1 cellular context compared by ENCODE assay signal in the genomic region with DNA sequence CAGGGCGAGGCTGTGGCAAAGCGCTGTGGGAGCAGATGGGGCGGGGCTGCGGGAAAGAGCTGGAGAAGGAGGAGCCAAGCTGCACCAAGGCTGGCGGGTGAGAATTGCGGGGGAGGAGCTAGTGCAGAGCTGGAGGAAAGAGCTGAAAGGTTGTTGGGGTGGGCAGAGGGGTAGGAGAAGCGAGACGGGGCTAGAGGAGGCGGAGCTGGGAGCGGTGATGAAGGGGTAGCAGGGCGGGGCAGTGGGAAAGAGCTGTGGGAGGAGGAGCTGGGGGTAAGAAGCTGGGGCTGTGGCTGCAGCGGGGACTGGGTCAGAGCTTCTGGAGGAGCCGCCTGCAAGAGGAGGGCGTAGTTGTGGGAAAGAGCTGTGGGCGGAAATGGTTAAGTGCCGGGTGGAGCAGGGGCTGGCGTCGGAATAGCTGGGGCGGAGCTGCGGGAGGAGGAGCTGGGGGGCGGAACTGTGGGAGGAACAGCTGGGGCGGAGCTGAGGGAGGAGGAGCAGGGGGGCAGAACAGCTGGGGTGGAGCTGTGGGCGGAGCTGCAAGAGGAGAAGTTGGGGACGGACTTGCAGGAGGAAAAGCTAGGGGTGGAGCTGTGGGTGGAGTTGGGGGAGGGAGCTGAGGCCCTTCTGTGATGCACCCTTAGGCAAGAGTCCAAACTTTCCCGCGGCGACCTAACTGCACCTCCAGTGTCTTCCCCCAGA.
TF ChIP-seq lines count a peak whose summit lies in the region.

No MANE protein-coding gene starts in this region.

TF ChIP-seq in HepG2, 621 proteins besides CTCF, POLR2A, EP300 and RAD21 (continued from another document):
- TF ChIP-seq, protein P1, sequence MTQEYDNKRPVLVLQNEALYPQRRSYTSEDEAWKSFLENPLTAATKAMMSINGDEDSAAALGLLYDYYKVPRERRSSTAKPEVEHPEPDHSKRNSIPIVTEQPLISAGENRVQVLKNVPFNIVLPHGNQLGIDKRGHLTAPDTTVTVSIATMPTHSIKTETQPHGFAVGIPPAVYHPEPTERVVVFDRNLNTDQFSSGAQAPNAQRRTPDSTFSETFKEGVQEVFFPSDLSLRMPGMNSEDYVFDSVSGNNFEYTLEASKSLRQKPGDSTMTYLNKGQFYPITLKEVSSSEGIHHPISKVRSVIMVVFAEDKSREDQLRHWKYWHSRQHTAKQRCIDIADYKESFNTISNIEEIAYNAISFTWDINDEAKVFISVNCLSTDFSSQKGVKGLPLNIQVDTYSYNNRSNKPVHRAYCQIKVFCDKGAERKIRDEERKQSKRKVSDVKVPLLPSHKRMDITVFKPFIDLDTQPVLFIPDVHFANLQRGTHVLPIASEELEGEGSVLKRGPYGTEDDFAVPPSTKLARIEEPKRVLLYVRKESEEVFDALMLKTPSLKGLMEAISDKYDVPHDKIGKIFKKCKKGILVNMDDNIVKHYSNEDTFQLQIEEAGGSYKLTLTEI (CRISPR knock-in tag; conservative IDR thresholded peaks at IDR 0.05), result no peak
- TF ChIP-seq MXI1 (IDR thresholded peaks at IDR 0.05; ENCODE audit: borderline replicate concordance, low read depth, low read length) (0 out of 3 replicates have a peak, but pooled peaks have one; percentile 6), SRSF1 (optimal IDR thresholded peaks at IDR 0.05; ENCODE audit: low read depth, low read length) (peak; percentile 100), MAZ (IDR thresholded peaks at IDR 0.05; ENCODE audit: borderline replicate concordance, low read depth, low read length) (peak; percentile 60), MAZ (CRISPR knock-in tag; IDR thresholded peaks at IDR 0.05; ENCODE audit: low read depth) (no peak), ZNF772 (CRISPR knock-in tag; IDR thresholded peaks at IDR 0.05) (0 out of 2 replicates have a peak, but pooled peaks have one; percentile 22), ZMYM4 (CRISPR knock-in tag; IDR thresholded peaks at IDR 0.05) (peak; percentile 39; the same call in 1 of the 2 replicates), TCF12 (IDR thresholded peaks at IDR 0.05) (no peak), TCF12 (CRISPR knock-in tag; IDR thresholded peaks at IDR 0.05) (no peak), FOXA1 (IDR thresholded peaks at IDR 0.05) (no peak), FOXA1 (CRISPR knock-in tag; IDR thresholded peaks at IDR 0.05) (no peak), DR1 (CRISPR knock-in tag; IDR thresholded peaks at IDR 0.05) (no peak), SOX6 (IDR thresholded peaks at IDR 0.05) (no peak), SOX6 (CRISPR knock-in tag; IDR thresholded peaks at IDR 0.05) (peak; percentile 25; the same call in 1 of the 2 replicates), GABPA (IDR thresholded peaks at IDR 0.05; ENCODE audit: low read depth, low read length) (no peak), GABPA (CRISPR knock-in tag; IDR thresholded peaks at IDR 0.05; ENCODE audit: low read depth) (peak; percentile 45; the same call in 1 of the 2 replicates), CEBPB (IDR thresholded peaks at IDR 0.05; ENCODE audit: borderline replicate concordance, low read depth, low read length) (0 out of 2 replicates have a peak, but pooled peaks have one; percentile 18), ATRX (CRISPR knock-in tag; IDR thresholded peaks at IDR 0.05; ENCODE audit: borderline replicate concordance) (no peak), AGO2 (optimal IDR thresholded peaks at IDR 0.05; ENCODE audit: low read depth, low read length) (peak; percentile 51), TAF1 (CRISPR knock-in tag; IDR thresholded peaks at IDR 0.05) (peak; percentile 32; the same call in 1 of the 2 replicates), ARNT2 (CRISPR knock-in tag; IDR thresholded peaks at IDR 0.05; ENCODE audit: low read depth) (no peak), ZNF652 (CRISPR knock-in tag; IDR thresholded peaks at IDR 0.05; ENCODE audit: borderline replicate concordance, low read depth) (peak; percentile 84), MEF2D (CRISPR knock-in tag; IDR thresholded peaks at IDR 0.05) (no peak)
- TF ChIP-seq, protein P2, sequence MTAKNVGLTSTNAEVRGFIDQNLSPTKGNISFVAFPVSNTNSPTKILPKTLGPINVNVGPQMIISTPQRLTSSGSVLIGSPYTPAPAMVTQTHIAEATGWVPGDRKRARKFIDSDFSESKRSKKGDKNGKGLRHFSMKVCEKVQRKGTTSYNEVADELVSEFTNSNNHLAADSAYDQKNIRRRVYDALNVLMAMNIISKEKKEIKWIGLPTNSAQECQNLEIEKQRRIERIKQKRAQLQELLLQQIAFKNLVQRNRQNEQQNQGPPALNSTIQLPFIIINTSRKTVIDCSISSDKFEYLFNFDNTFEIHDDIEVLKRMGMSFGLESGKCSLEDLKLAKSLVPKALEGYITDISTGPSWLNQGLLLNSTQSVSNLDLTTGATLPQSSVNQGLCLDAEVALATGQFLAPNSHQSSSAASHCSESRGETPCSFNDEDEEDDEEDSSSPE (CRISPR knock-in tag; IDR thresholded peaks at IDR 0.05), result 0 out of 2 replicates have a peak, but pooled peaks have one; percentile 71
- TF ChIP-seq, protein P3, sequence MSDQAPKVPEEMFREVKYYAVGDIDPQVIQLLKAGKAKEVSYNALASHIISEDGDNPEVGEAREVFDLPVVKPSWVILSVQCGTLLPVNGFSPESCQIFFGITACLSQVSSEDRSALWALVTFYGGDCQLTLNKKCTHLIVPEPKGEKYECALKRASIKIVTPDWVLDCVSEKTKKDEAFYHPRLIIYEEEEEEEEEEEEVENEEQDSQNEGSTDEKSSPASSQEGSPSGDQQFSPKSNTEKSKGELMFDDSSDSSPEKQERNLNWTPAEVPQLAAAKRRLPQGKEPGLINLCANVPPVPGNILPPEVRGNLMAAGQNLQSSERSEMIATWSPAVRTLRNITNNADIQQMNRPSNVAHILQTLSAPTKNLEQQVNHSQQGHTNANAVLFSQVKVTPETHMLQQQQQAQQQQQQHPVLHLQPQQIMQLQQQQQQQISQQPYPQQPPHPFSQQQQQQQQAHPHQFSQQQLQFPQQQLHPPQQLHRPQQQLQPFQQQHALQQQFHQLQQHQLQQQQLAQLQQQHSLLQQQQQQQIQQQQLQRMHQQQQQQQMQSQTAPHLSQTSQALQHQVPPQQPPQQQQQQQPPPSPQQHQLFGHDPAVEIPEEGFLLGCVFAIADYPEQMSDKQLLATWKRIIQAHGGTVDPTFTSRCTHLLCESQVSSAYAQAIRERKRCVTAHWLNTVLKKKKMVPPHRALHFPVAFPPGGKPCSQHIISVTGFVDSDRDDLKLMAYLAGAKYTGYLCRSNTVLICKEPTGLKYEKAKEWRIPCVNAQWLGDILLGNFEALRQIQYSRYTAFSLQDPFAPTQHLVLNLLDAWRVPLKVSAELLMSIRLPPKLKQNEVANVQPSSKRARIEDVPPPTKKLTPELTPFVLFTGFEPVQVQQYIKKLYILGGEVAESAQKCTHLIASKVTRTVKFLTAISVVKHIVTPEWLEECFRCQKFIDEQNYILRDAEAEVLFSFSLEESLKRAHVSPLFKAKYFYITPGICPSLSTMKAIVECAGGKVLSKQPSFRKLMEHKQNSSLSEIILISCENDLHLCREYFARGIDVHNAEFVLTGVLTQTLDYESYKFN (CRISPR knock-in tag; conservative IDR thresholded peaks at IDR 0.05), result 0 out of 2 replicates have a peak, but pooled peaks have one; percentile 44
- TF ChIP-seq, protein P4, sequence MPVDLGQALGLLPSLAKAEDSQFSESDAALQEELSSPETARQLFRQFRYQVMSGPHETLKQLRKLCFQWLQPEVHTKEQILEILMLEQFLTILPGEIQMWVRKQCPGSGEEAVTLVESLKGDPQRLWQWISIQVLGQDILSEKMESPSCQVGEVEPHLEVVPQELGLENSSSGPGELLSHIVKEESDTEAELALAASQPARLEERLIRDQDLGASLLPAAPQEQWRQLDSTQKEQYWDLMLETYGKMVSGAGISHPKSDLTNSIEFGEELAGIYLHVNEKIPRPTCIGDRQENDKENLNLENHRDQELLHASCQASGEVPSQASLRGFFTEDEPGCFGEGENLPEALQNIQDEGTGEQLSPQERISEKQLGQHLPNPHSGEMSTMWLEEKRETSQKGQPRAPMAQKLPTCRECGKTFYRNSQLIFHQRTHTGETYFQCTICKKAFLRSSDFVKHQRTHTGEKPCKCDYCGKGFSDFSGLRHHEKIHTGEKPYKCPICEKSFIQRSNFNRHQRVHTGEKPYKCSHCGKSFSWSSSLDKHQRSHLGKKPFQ (CRISPR knock-in tag; IDR thresholded peaks at IDR 0.05; ENCODE audit: insufficient replicate concordance), result peak; percentile 55
